9 cellular contexts compared by ENCODE assay signal in genomic region chr2:68368657-68369339, GRCh38. TPM values are rescaled to one million over a fixed set of nuclear protein-coding genes. Genes with fewer than 3 reads are reported as not detected.
DNase-seq lines count a peak whose midpoint lies in the region; ATAC-seq and TF ChIP-seq lines count a peak whose summit lies in the region.
"Had no signal": no experiment of that assay in that cellular context is flagged by ENCODE, and none has a peak within 500 bp of the region (broad histone marks: within the 10 kb centered on the region; RNA-seq: fewer than 3 reads in every experiment).

No MANE protein-coding gene starts in this region.

- no peaks in the 10 kb centered on the region for H3K36me3 ChIP-seq in left ventricle myocardium inferior

- H3K27ac Mint-ChIP-seq in stimulated activated effector memory CD8-positive, alpha-beta T cell treated with anti-CD3 and anti-CD28 coated beads, Interleukin-12 subunit alpha, Interleukin-12 subunit beta, amount 100 ng/mL, for 72 hours: peak overlapping the region; percentile 98

- peak overlapping the region; percentile 91 for H3K4me3 Mint-ChIP-seq in stimulated activated effector memory CD8-positive, alpha-beta T cell treated with anti-CD3 and anti-CD28 coated beads, Interleukin-12 subunit alpha, Interleukin-12 subunit beta, amount 100 ng/mL, for 72 hours

- no peak overlapping the region for H3K27ac ChIP-seq in left ventricle myocardium inferior (replicated peaks)

- H3K4me3 ChIP-seq in left ventricle myocardium inferior: no peak overlapping the region

- H3K4me1 Mint-ChIP-seq in stimulated activated effector memory CD8-positive, alpha-beta T cell treated with anti-CD3 and anti-CD28 coated beads, Interleukin-12 subunit alpha, Interleukin-12 subunit beta, amount 100 ng/mL, for 72 hours: peaks cover 79% of the 10 kb centered on the region

- H3K9me3 Mint-ChIP-seq in stimulated activated effector memory CD8-positive, alpha-beta T cell treated with anti-CD3 and anti-CD28 coated beads, Interleukin-12 subunit alpha, Interleukin-12 subunit beta, amount 100 ng/mL, for 72 hours: no peaks in the 10 kb centered on the region

- peak; percentile 19 for ATAC-seq in stimulated activated effector memory CD8-positive, alpha-beta T cell treated with anti-CD3 and anti-CD28 coated beads, Interleukin-12 subunit alpha, Interleukin-12 subunit beta, amount 100 ng/mL, for 72 hours
- no peak for ATAC-seq in left colon

- H3K27me3 ChIP-seq in left ventricle myocardium inferior (ENCODE audit: low read depth): no peaks in the 10 kb centered on the region

- intact Hi-C loops in head of caudate nucleus (cut with DNase I) (no loop called here), left colon (cut with DNase I, micrococcal nuclease) (no loop called here), left ventricle myocardium inferior (cut with micrococcal nuclease) (no loop called here)

- H3K36me3 Mint-ChIP-seq in stimulated activated effector memory CD8-positive, alpha-beta T cell treated with anti-CD3 and anti-CD28 coated beads, Interleukin-12 subunit alpha, Interleukin-12 subunit beta, amount 100 ng/mL, for 72 hours: peaks cover 27% of the 10 kb centered on the region

- TF ChIP-seq CTCF in left ventricle myocardium inferior (IDR thresholded peaks at IDR 0.05; ENCODE audit: borderline replicate concordance): no peak

- H3K4me1 ChIP-seq in left ventricle myocardium inferior: no peaks in the 10 kb centered on the region

- DNase-seq in DMS53 (lab: John Stamatoyannopoulos, UW): peak; percentile 29
- DNase-seq in DMS53 treated with DMSO at 0.1 percent for 48 hours (lab: John Stamatoyannopoulos, UW; ENCODE audit: unreplicated experiment): no peak
- peak; percentile 21 for DNase-seq in SK-N-DZ (ENCODE audit: low spot score)
- peak; percentile 14 to 89 (median 64) for DNase-seq in head of caudate nucleus
- DNase-seq in stimulated activated effector memory CD8-positive, alpha-beta T cell treated with anti-CD3 and anti-CD28 coated beads, Interleukin-12 subunit alpha, Interleukin-12 subunit beta, amount 100 ng/mL, for 72 hours (ENCODE audit: low spot score in 2 of 2): no peak
- DNase-seq in left colon: no peak
- no peak for DNase-seq in left ventricle myocardium inferior
- no peak for DNase-seq in activated gamma-delta T cell (lab: John Stamatoyannopoulos, UW)
- DNase-seq: T-helper 9 cell had no signal

- H3K9me3 ChIP-seq in left ventricle myocardium inferior (replicated peaks): no peaks in the 10 kb centered on the region

RNA-seq across cellular contexts. Expression of gene PLEK, which starts 3.7 kb away (rescaled TPM):
- 0.09 TPM in 1 of 2 replicates, not detected in the other for polyA plus RNA-seq in SK-N-DZ (2014; cell fraction: cytosol; rRNA removed)
- 0.13 TPM in 1 of 2 replicates, not detected in the other for polyA plus RNA-seq in SK-N-DZ (2014; cell fraction: nucleus; rRNA removed)
- 1 to 10 TPM; 2.6 to 7.8 TPM for total RNA-seq in left colon
- total RNA-seq in left ventricle myocardium inferior: 4.8 TPM

RNA-seq across cellular contexts. Expression of gene CNRIP1, which starts 49.0 kb away (rescaled TPM):
- 84.8 and 86.6 TPM in 2 replicates for polyA plus RNA-seq in SK-N-DZ (2014; cell fraction: cytosol; rRNA removed)
- polyA plus RNA-seq in SK-N-DZ (2014; cell fraction: nucleus; rRNA removed): 58.2 and 61.7 TPM in 2 replicates
- 1 to 10 TPM; 3.1 to 8.0 TPM for total RNA-seq in left colon
- 8.0 TPM for total RNA-seq in left ventricle myocardium inferior

Comparison
In these comparisons a context has a peak if more than half of its experiments do, and no peak if none do; other contexts are left out.
1. DNase-seq: peak in DMS53 (single experiment), SK-N-DZ (single experiment) and head of caudate nucleus (42 of 42); none in DMS53 treated with DMSO at 0.1 percent for 48 hours (single experiment), stimulated activated effector memory CD8-positive, alpha-beta T cell treated with anti-CD3 and anti-CD28 coated beads, Interleukin-12 subunit alpha, Interleukin-12 subunit beta, amount 100 ng/mL, for 72 hours (0 of 2), left colon (0 of 2), left ventricle myocardium inferior (single experiment) and activated gamma-delta T cell (single experiment).